In the genomic region with DNA sequence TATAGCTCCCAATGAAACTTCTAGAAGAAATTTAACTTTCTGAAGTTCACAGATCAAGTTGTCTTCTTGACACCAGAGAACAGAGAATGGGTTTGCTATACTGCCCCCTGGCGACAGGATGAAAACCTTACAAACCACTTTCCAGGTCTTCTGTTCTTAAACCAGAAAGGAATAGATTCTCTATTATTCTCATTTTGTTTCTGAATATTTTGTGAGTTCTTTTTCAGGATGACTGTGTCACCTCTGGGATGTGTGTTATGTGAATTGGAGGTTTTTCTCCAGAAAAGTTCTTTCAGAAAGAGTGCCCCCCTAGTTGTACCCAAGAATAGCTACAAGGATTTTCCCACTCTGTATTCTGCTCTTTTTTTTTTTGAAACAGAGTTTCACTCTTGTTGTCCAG, we compare ENCODE assay signal across 9 cellular contexts. TPM values are rescaled to one million over a fixed set of nuclear protein-coding genes. Genes with fewer than 3 reads are reported as not detected.
DNase-seq lines count a peak whose midpoint lies in the region; ATAC-seq, FAIRE-seq and TF ChIP-seq lines count a peak whose summit lies in the region.
"Had no signal": no experiment of that assay in that cellular context is flagged by ENCODE, and none has a peak within 500 bp of the region (broad histone marks: within the 10 kb centered on the region; RNA-seq: fewer than 3 reads in every experiment).

No MANE protein-coding gene starts in this region.

- H3K9me3 Mint-ChIP-seq in CD4-positive, alpha-beta memory T cell, result peaks cover 0 to 16% (median 8%) of the 10 kb centered on the region in 8 donors
- H3K9me3 Mint-ChIP-seq in HFFc6 (peaks cover 11% of the 10 kb centered on the region), T-cell (peaks cover 3 to 5% (median 4%) of the 10 kb centered on the region in 3 donors)

- FAIRE-seq in H54 (lab: Jason Lieb, UNC), result no peak

- peaks cover 5 to 6% of the 10 kb centered on the region in 2 donors for H3K36me3 Mint-ChIP-seq in CD4-positive, alpha-beta memory T cell
- H3K36me3 Mint-ChIP-seq in HFFc6 (ENCODE audit: low read depth) (peaks cover 21% of the 10 kb centered on the region), T-cell (peaks cover 12% of the 10 kb centered on the region)

- H2AFZ ChIP-seq in mammary epithelial cell (ENCODE audit: low read depth, low read length), result no peak overlapping the region

- BruUV-seq in mammary epithelial cell (replicated peaks; lab: Mats Ljungman, UMichigan), result no TSS peak

- CTCF ChIA-PET in CD4-positive, alpha-beta memory T cell (lab: Charles Lee; ENCODE audit: partially characterized antibody), result interaction anchor here (1.2 to 2.4 kb wide), 11 partner anchors 11 to 172 kb away, joined by 3 to 11 read pairs (median 6); no protein-coding TSS in a partner anchor
- CTCF ChIA-PET in T-cell (lab: Charles Lee), result interaction anchor here (0.5 to 0.7 kb wide), 3 partner anchors 149 to 1810 kb away, joined by 3 read pairs; no protein-coding TSS in a partner anchor
- CTCF ChIA-PET in mammary epithelial cell (lab: Charles Lee; ENCODE audit: low non-redundant PET), result interaction anchor here (0.9 kb wide), 2 partner anchors 16 to 41 kb away, joined by 3 to 4 read pairs; no protein-coding TSS in a partner anchor

- intact Hi-C loops in CD4-positive, alpha-beta memory T cell (cut with micrococcal nuclease), result no loop called here
- intact Hi-C loops in mammary epithelial cell (cut with micrococcal nuclease), result no loop called here

- H3K4me2 ChIP-seq in mammary epithelial cell (ENCODE audit: insufficient read depth, low read depth, low read length), result no peak overlapping the region

- POLR2A ChIA-PET in CD4-positive, alpha-beta memory T cell (lab: Charles Lee; ENCODE audit: partially characterized antibody), result no interaction called here
- POLR2A ChIA-PET in T-cell (lab: Charles Lee), result interaction anchor here (0.6 to 0.9 kb wide), 2 partner anchors 10 to 833 kb away, joined by 4 to 6 read pairs; no protein-coding TSS in a partner anchor

- H3K79me2 ChIP-seq in mammary epithelial cell (ENCODE audit: insufficient read depth, low read length), result peaks cover 2% of the 10 kb centered on the region

- H3K4me1 Mint-ChIP-seq in CD4-positive, alpha-beta memory T cell, result peaks cover 0 to 4% (median 0%) of the 10 kb centered on the region in 4 donors
- no peaks in the 10 kb centered on the region for H3K4me1 Mint-ChIP-seq in HFFc6 (ENCODE audit: low read depth)
- H3K4me1 Mint-ChIP-seq in T-cell, result no peaks in the 10 kb centered on the region

- H3K27ac ChIP-seq in CD4-positive, alpha-beta memory T cell (ENCODE audit: low read depth, low read length), result no peak overlapping the region
- H3K27ac ChIP-seq in mammary epithelial cell (ENCODE audit: insufficient read depth, low read depth, low read length) (no peak overlapping the region), thoracic aorta (no peak overlapping the region)
- H3K27ac ChIP-seq: ovary had no signal

- H3K27me3 ChIP-seq in CD4-positive, alpha-beta memory T cell (ENCODE audit: insufficient read depth, low read length), result no peaks in the 10 kb centered on the region
- H3K27me3 ChIP-seq in mammary epithelial cell (ENCODE audit: insufficient read depth, low read length) (no peaks in the 10 kb centered on the region), thoracic aorta (replicated peaks; ENCODE audit: insufficient read depth) (no peaks in the 10 kb centered on the region)
- H3K27me3 ChIP-seq: ovary had no signal

- TF ChIP-seq POLR2A in H54 (IDR thresholded peaks at IDR 0.05; ENCODE audit: low read depth, low read length), result no peak

- H3K4me3 ChIP-seq in CD4-positive, alpha-beta memory T cell (ENCODE audit: low read length in 2 of 2), result no peak overlapping the region
- no peak overlapping the region for H3K4me3 ChIP-seq in mammary epithelial cell (replicated peaks in 1 of 3; ENCODE audit: insufficient read depth in 1 of 3, low read depth in 2 of 3, low read length in 3 of 3)
- no peak overlapping the region for H3K4me3 ChIP-seq in thoracic aorta
- H3K4me3 ChIP-seq: ovary had no signal

- H3K9ac ChIP-seq in mammary epithelial cell (ENCODE audit: insufficient read depth, low read length), result no peak overlapping the region

- no peaks in the 10 kb centered on the region for H4K20me1 ChIP-seq in mammary epithelial cell (ENCODE audit: insufficient read depth, low read length)

- no peaks in the 10 kb centered on the region for H3K36me3 ChIP-seq in CD4-positive, alpha-beta memory T cell (ENCODE audit: insufficient read depth, low read length)
- peaks cover 6% of the 10 kb centered on the region for H3K36me3 ChIP-seq in mammary epithelial cell (ENCODE audit: insufficient read depth, low read length)
- H3K36me3 ChIP-seq in thoracic aorta, result peaks cover 9% of the 10 kb centered on the region
- H3K36me3 ChIP-seq: ovary had no signal

- TF ChIP-seq CTCF in HFFc6 (IDR thresholded peaks at IDR 0.05) (peak; percentile 92), mammary epithelial cell (conservative IDR thresholded peaks at IDR 0.05 in 1 of 2, IDR thresholded peaks at IDR 0.05 in 1 of 2; ENCODE audit: extremely low read depth in 1 of 2, insufficient read depth in 1 of 2, low read depth in 1 of 2, low read length in 2 of 2) (peak; percentile 70 to 78), thoracic aorta (IDR thresholded peaks at IDR 0.05) (peak; percentile 48)

- in situ Hi-C loops in mammary epithelial cell (cut with MboI; ENCODE audit: low sequenced_read_pairs in 2 of 2), result no loop called here

- peaks cover 0 to 7% of the 10 kb centered on the region in 2 donors for H3K9me3 ChIP-seq in CD4-positive, alpha-beta memory T cell (ENCODE audit: control insufficient read depth in 1 of 2, low read length in 2 of 2)
- H3K9me3 ChIP-seq in mammary epithelial cell (replicated peaks; ENCODE audit: insufficient read depth, low read length) (no peaks in the 10 kb centered on the region), thoracic aorta (peaks cover 4% of the 10 kb centered on the region)
- H3K9me3 ChIP-seq: ovary had no signal

- no peaks in the 10 kb centered on the region for H3K4me1 ChIP-seq in CD4-positive, alpha-beta memory T cell (ENCODE audit: insufficient read depth, low read length)
- no peaks in the 10 kb centered on the region for H3K4me1 ChIP-seq in mammary epithelial cell (ENCODE audit: insufficient read depth, low read length)
- H3K4me1 ChIP-seq in thoracic aorta (ENCODE audit: control insufficient read depth in 1 of 2, low read depth in 2 of 2), result no peaks in the 10 kb centered on the region

- peak in 4 of 5 donors; percentile 31 to 39 (median 34) for DNase-seq in CD4-positive, alpha-beta memory T cell
- peak; percentile 48 for DNase-seq in HFFc6
- peak in 25 of 34 experiments; percentile 13 to 46 (median 33) for DNase-seq in T-cell
- no peak for DNase-seq in mammary epithelial cell
- DNase-seq in lung microvascular endothelial cell (ENCODE audit: low read depth in 2 of 2), result peak; percentile 62 to 68
- DNase-seq in thoracic aorta (ENCODE audit: low spot score), result no peak
- DNase-seq in H54 (ENCODE audit: insufficient read length, low spot score), result no peak

- H3K4me3 Mint-ChIP-seq in CD4-positive, alpha-beta memory T cell, result no peak overlapping the region
- H3K4me3 Mint-ChIP-seq in HFFc6 (no peak overlapping the region), T-cell (no peak overlapping the region)

- H3K27ac Mint-ChIP-seq in CD4-positive, alpha-beta memory T cell, result no peak overlapping the region
- H3K27ac Mint-ChIP-seq in HFFc6 (no peak overlapping the region), T-cell (no peak overlapping the region)

- dilution Hi-C loops in mammary epithelial cell (cut with HindIII; ENCODE audit: low sequenced_read_pairs), result no loop called here

- peaks cover 4 to 6% of the 10 kb centered on the region in 2 donors for H3K27me3 Mint-ChIP-seq in CD4-positive, alpha-beta memory T cell
- H3K27me3 Mint-ChIP-seq in HFFc6 (ENCODE audit: insufficient read depth), result no peaks in the 10 kb centered on the region; the same call in 1 of the 2 replicates
- H3K27me3 Mint-ChIP-seq in T-cell, result peaks cover 2 to 4% of the 10 kb centered on the region in 2 donors

- ATAC-seq in T-cell (replicated peaks in 1 of 4), result peak in 1 of 4 experiments; percentile 39
- ATAC-seq in thoracic aorta (ENCODE audit: insufficient number of reproducible peaks, low FRiP score, low read depth), result no peak
- no peak for ATAC-seq in GM18909 (IDR thresholded peaks at IDR 0.05; ENCODE audit: poor library complexity, unreplicated experiment)

- WGBS in mammary epithelial cell (ENCODE audit: low coverage, missing lambda C conversion rate), result 0% methylated on average over 1 of the region's 1 CpG

RNA-seq across cellular contexts. Expression of a gene that starts 6.3 kb away (rescaled TPM):
- total RNA-seq in CD4-positive, alpha-beta memory T cell, result 1 to 10 TPM; 2.6 TPM
- polyA plus RNA-seq in CD4-positive, alpha-beta memory T cell, result 1 to 10 TPM; 6.3 to 6.7 TPM
- 10 to 100 TPM; 25.6 to 30.6 (median 26.6) TPM for total RNA-seq in HFFc6 (2021; fragmentation: NEBNext Ultra II Directional; extraction: Animal tissue kit (Norgen Biotek cat#: 25700))
- total RNA-seq in T-cell (1 to 10 TPM; 1.4 to 6.5 (median 4.6) TPM), mammary epithelial cell (10 to 100 TPM; 24.7 to 32.2 TPM), lung microvascular endothelial cell (9.5 and 10.0 TPM in 2 replicates), thoracic aorta (10 to 100 TPM; 14.0 to 24.4 TPM)
- polyA plus RNA-seq in mammary epithelial cell, result 33.8 TPM
- polyA minus RNA-seq in mammary epithelial cell, result 73.8 TPM

RNA-seq across cellular contexts. Expression of a gene that starts 47.3 kb away (rescaled TPM):
- total RNA-seq in CD4-positive, alpha-beta memory T cell, result not detected
- not detected for polyA plus RNA-seq in CD4-positive, alpha-beta memory T cell
- total RNA-seq in HFFc6 (2021; fragmentation: NEBNext Ultra II Directional; extraction: Animal tissue kit (Norgen Biotek cat#: 25700)), result not detected
- under 1 TPM in 1 of 5 donors, not detected in 4; 0.09 TPM for total RNA-seq in T-cell
- total RNA-seq in mammary epithelial cell, result not detected
- not detected for polyA plus RNA-seq in mammary epithelial cell
- not detected for polyA minus RNA-seq in mammary epithelial cell
- total RNA-seq in lung microvascular endothelial cell, result under 0.01 TPM in 1 of 2 replicates, not detected in the other
- total RNA-seq in thoracic aorta, result under 1 TPM in 1 of 2 donors, not detected in 1; 0.14 TPM

Comparison
In these comparisons a context has a peak if more than half of its experiments do, and no peak if none do; other contexts are left out.
1. DNase-seq: peak in CD4-positive, alpha-beta memory T cell (4 of 5), HFFc6 (single experiment), T-cell (25 of 34) and lung microvascular endothelial cell (2 of 2); none in mammary epithelial cell (single experiment), thoracic aorta (single experiment) and H54 (single experiment).
2. Peak in every context shown above with its lines, with median percentiles within 50 percentile points of each other: CTCF ChIP-seq.